In the genomic region with DNA sequence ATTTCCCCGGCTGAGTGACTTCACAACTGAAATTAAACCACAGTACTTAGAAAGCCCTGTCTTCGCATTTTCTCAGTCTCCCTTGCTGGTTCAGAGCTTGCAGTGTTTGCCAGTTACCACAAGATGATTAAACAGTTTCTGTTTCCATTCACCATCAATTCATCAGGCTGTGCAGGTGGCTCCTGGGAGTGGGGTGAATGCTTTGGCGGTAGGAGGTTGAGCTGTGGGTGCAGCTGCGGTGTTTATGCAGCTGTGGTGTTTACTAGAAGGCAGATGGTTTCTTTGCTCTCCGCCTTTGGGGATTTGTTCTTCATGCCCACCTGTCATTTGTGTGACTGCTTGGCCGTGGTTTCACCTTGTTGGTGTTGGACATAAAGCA, we compare ENCODE assay signal across 8 cellular contexts. TPM values are rescaled to one million over a fixed set of nuclear protein-coding genes. Genes with fewer than 3 reads are reported as not detected.
DNase-seq lines count a peak whose midpoint lies in the region; ATAC-seq and TF ChIP-seq lines count a peak whose summit lies in the region.

No MANE protein-coding gene starts in this region.

- no peaks in the 10 kb centered on the region for H3K9me3 Mint-ChIP-seq in naive thymus-derived CD4-positive, alpha-beta T cell

- CTCF ChIA-PET in naive thymus-derived CD4-positive, alpha-beta T cell (lab: Charles Lee), result no interaction called here

- peak; percentile 95 for ATAC-seq in GM18502 (IDR thresholded peaks at IDR 0.05; ENCODE audit: poor library complexity, unreplicated experiment)
- peak; percentile 95 for ATAC-seq in HG02588 (IDR thresholded peaks at IDR 0.05; ENCODE audit: unreplicated experiment)
- ATAC-seq in naive thymus-derived CD4-positive, alpha-beta T cell, result peak; percentile 86
- no peak for ATAC-seq in psoas muscle

- 61 to 67% (median 61%) methylated on average over 6 of the region's 6 CpGs for whole genome bisulfite sequencing in adrenal gland, 4 donors
- 21 to 34% (median 28%) methylated on average over 6 of the region's 6 CpGs for WGBS in psoas muscle, 3 donors

- no peaks in the 10 kb centered on the region for H3K9me3 ChIP-seq in naive thymus-derived CD4-positive, alpha-beta T cell (ENCODE audit: control insufficient read depth in 2 of 3, low read length in 3 of 3)
- H3K9me3 ChIP-seq in adrenal gland (replicated peaks in 1 of 3), result no peaks in the 10 kb centered on the region
- no peaks in the 10 kb centered on the region for H3K9me3 ChIP-seq in colonic mucosa
- no peaks in the 10 kb centered on the region for H3K9me3 ChIP-seq in psoas muscle

- no peaks in the 10 kb centered on the region for H3K27me3 ChIP-seq in naive thymus-derived CD4-positive, alpha-beta T cell (ENCODE audit: control insufficient read depth in 2 of 2, insufficient read depth in 2 of 2, low read length in 2 of 2)
- H3K27me3 ChIP-seq in adrenal gland (no peaks in the 10 kb centered on the region), colonic mucosa (no peaks in the 10 kb centered on the region), psoas muscle (ENCODE audit: insufficient read depth in 3 of 3, low read length in 2 of 3) (peaks cover 0 to 16% (median 5%) of the 10 kb centered on the region in 3 donors)

- no peak overlapping the region for H3K9ac ChIP-seq in colonic mucosa (ENCODE audit: low read depth in 2 of 2, low read length in 2 of 2)

- DNase-seq in NCI-H1417 treated with DMSO at 0.1 percent for 48 hours (lab: John Stamatoyannopoulos, UW) (peak; percentile 59), adrenal gland (no peak), colonic mucosa (no peak), psoas muscle (no peak)
- DNase-seq in activated CD4-positive, alpha-beta T cell treated with anti-CD3 and anti-CD28 coated beads, Interleukin-2, amount 50 U/mL, for 1 hour, result peak; percentile 30
- peak in 6 of 9 donors; percentile 7 to 77 (median 16) for DNase-seq in naive thymus-derived CD4-positive, alpha-beta T cell

- H3K36me3 Mint-ChIP-seq in naive thymus-derived CD4-positive, alpha-beta T cell, result peaks cover 0 to 7% (median 0%) of the 10 kb centered on the region in 5 donors

- TF ChIP-seq POLR2A in adrenal gland (IDR thresholded peaks at IDR 0.05), result no peak

- intact Hi-C loops in naive thymus-derived CD4-positive, alpha-beta T cell (cut with micrococcal nuclease), result loop anchor here in 1 of 2 donors (2.0 to 5.0 kb wide), 2 partner anchors 70 to 109 kb away; partner anchors contain the start of gene BUB1
- intact Hi-C loops in adrenal gland (cut with DNase I), result no loop called here
- intact Hi-C loops in colonic mucosa (cut with DNase I), result no loop called here
- intact Hi-C loops in psoas muscle (cut with DNase I), result no loop called here

- no peak overlapping the region for H3K27ac ChIP-seq in naive thymus-derived CD4-positive, alpha-beta T cell (ENCODE audit: low read depth, low read length)
- H3K27ac ChIP-seq in adrenal gland (no peak overlapping the region), colonic mucosa (no peak overlapping the region), psoas muscle (no peak overlapping the region)

- H3K27ac Mint-ChIP-seq in naive thymus-derived CD4-positive, alpha-beta T cell, result peak overlapping the region in 1 of 9 donors; percentile 79

- H3K4me1 ChIP-seq in naive thymus-derived CD4-positive, alpha-beta T cell (ENCODE audit: control insufficient read depth in 2 of 2, insufficient read depth in 2 of 2, low read length in 2 of 2), result peaks cover 11 to 13% of the 10 kb centered on the region in 2 donors
- H3K4me1 ChIP-seq in adrenal gland (replicated peaks in 1 of 2) (no peaks in the 10 kb centered on the region), colonic mucosa (no peaks in the 10 kb centered on the region), psoas muscle (no peaks in the 10 kb centered on the region)

- POLR2A ChIA-PET in naive thymus-derived CD4-positive, alpha-beta T cell (lab: Charles Lee), result no interaction called here

- TF ChIP-seq CTCF in adrenal gland (IDR thresholded peaks at IDR 0.05), result no peak
- no peak for TF ChIP-seq CTCF in colonic mucosa (IDR thresholded peaks at IDR 0.05)
- TF ChIP-seq CTCF in psoas muscle (IDR thresholded peaks at IDR 0.05), result no peak

- peak overlapping the region; percentile 0 for H3K4me3 ChIP-seq in naive thymus-derived CD4-positive, alpha-beta T cell (ENCODE audit: low read length)
- no peak overlapping the region for H3K4me3 ChIP-seq in adrenal gland
- no peak overlapping the region for H3K4me3 ChIP-seq in colonic mucosa
- H3K4me3 ChIP-seq in psoas muscle, result no peak overlapping the region

- peaks cover 12 to 45% (median 16%) of the 10 kb centered on the region in 7 donors for H3K4me1 Mint-ChIP-seq in naive thymus-derived CD4-positive, alpha-beta T cell

- H3K27me3 Mint-ChIP-seq in naive thymus-derived CD4-positive, alpha-beta T cell, result peaks cover 34 to 53% (median 37%) of the 10 kb centered on the region in 5 donors

- H3K4me3 Mint-ChIP-seq in naive thymus-derived CD4-positive, alpha-beta T cell, result peak overlapping the region in 9 of 10 donors; percentile 7 to 72 (median 43)

- H3K36me3 ChIP-seq in naive thymus-derived CD4-positive, alpha-beta T cell (ENCODE audit: control insufficient read depth in 2 of 3, insufficient read depth in 3 of 3, low read length in 3 of 3), result no peaks in the 10 kb centered on the region
- no peaks in the 10 kb centered on the region for H3K36me3 ChIP-seq in adrenal gland (replicated peaks in 1 of 2)
- H3K36me3 ChIP-seq in colonic mucosa, result no peaks in the 10 kb centered on the region
- H3K36me3 ChIP-seq in psoas muscle (ENCODE audit: insufficient read depth in 1 of 2, low read depth in 1 of 2), result no peaks in the 10 kb centered on the region

RNA-seq across cellular contexts. Expression of gene ACOXL, which starts 16.1 kb away (rescaled TPM):
- under 1 TPM in 1 of 5 experiments, not detected in 4; 0.29 TPM for total RNA-seq in naive thymus-derived CD4-positive, alpha-beta T cell
- polyA plus RNA-seq in naive thymus-derived CD4-positive, alpha-beta T cell, result not detected
- total RNA-seq in adrenal gland (under 1 TPM in 1 of 8 donors, not detected in 7; 0.19 TPM), colonic mucosa (under 1 TPM; 0.32 to 0.82 TPM), psoas muscle (not detected)
- polyA plus RNA-seq in adrenal gland (under 1 TPM in 2 of 3 donors, not detected in 1; 0.05 to 0.13 TPM), psoas muscle (under 1 TPM in 1 of 3 donors, not detected in 2; 0.01 TPM)

Comparison
In these comparisons a context has a peak if more than half of its experiments do, and no peak if none do; other contexts are left out.
1. ATAC-seq: peak in GM18502 (single experiment), HG02588 (single experiment) and naive thymus-derived CD4-positive, alpha-beta T cell (single experiment); none in psoas muscle (0 of 4).
2. DNase-seq: peak in NCI-H1417 treated with DMSO at 0.1 percent for 48 hours (single experiment), activated CD4-positive, alpha-beta T cell treated with anti-CD3 and anti-CD28 coated beads, Interleukin-2, amount 50 U/mL, for 1 hour (single experiment) and naive thymus-derived CD4-positive, alpha-beta T cell (6 of 9); none in adrenal gland (0 of 7), colonic mucosa (single experiment) and psoas muscle (0 of 2).